ENCODE assay signal across 26 cellular contexts in the genomic region with DNA sequence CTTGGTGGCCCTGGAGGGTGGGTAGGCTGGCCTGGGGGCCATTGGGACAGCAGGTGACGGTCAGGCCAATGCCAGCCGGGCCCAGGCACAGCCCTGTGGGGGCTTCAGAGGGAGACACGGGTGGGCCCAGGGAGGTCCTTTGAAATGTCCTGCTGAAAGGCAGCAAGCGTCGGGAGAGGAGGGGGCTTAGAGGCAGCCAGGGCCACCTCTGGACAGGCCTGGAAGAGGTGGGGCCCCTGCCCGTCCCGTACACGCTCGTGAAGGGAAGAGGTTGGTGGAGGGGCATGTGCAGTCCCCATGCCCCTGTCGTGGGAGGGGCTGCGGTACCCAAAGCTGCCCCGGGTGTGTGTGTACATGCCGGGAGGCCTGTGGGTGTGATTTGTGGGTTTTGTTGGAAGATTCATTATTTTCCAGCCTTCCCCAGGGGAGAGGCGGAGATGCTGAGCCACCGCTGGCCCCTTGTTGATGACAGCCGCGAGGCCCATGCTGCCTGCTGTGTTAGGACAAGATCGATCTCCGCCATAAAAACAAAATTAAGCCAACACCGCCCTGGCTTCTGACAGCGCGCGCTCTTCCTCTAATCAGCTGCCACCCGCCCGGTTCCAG. TPM values are rescaled to one million over a fixed set of nuclear protein-coding genes. Genes with fewer than 3 reads are reported as not detected.
"Had no signal": no experiment of that assay in that cellular context is flagged by ENCODE, and none has a peak within 500 bp of the region (broad histone marks: within the 10 kb centered on the region; RNA-seq: fewer than 3 reads in every experiment).

No MANE protein-coding gene starts in this region.

- H3K4me3 Mint-ChIP-seq: activated CD8-positive, alpha-beta memory T cell treated with anti-CD3 and anti-CD28 coated beads, Interleukin-2, amount 10 ng/mL, durations not matched to agents 7 days and 5 days; activated naive CD4-positive, alpha-beta T cell treated with anti-CD3 and anti-CD28 coated beads, Interleukin-2, amount 50 U/mL, for 24 hours; activated T-cell treated with anti-CD3 and anti-CD28 coated beads, Interleukin-2, amount 50 U/mL, for 24 hours; activated T-helper 1 cell treated with anti-CD3 and anti-CD28 coated beads, Interleukin-12 subunit alpha, Interleukin-12 subunit beta, Interleukin-2, Interleukin-4 antibody, amounts not matched to agents 30 ng/mL and 10 ng/mL and 1 ng/mL, durations not matched to agents 14 hours and 24 hours and 36 hours; T-helper 1 cell treated with Interleukin-12 subunit alpha and Interleukin-12 subunit beta and Interleukin-4 antibody, amounts not matched to agents 30 μg/mL and 1 μg/mL, for 36 hours; WTC11 had no signal

- H3K36me3 Mint-ChIP-seq: activated CD8-positive, alpha-beta memory T cell treated with anti-CD3 and anti-CD28 coated beads, Interleukin-2, amount 10 ng/mL, durations not matched to agents 7 days and 5 days; activated naive CD4-positive, alpha-beta T cell treated with anti-CD3 and anti-CD28 coated beads, Interleukin-2, amount 50 U/mL, for 24 hours; WTC11 had no signal

- H3K9me3 Mint-ChIP-seq: activated naive CD4-positive, alpha-beta T cell treated with anti-CD3 and anti-CD28 coated beads, Interleukin-2, amount 50 U/mL, for 24 hours; activated T-cell treated with anti-CD3 and anti-CD28 coated beads, Interleukin-2, amount 50 U/mL, for 24 hours; activated T-helper 1 cell treated with anti-CD3 and anti-CD28 coated beads, Interleukin-12 subunit alpha, Interleukin-12 subunit beta, Interleukin-2, Interleukin-4 antibody, amounts not matched to agents 30 ng/mL and 10 ng/mL and 1 ng/mL, durations not matched to agents 14 hours and 24 hours and 36 hours; T-helper 1 cell treated with Interleukin-12 subunit alpha and Interleukin-12 subunit beta and Interleukin-4 antibody, amounts not matched to agents 30 μg/mL and 1 μg/mL, for 36 hours; WTC11 had no signal

- DNase-seq: activated CD4-positive, alpha-beta T cell treated with anti-CD3 and anti-CD28 coated beads for 48 hours; activated CD4-positive, alpha-beta T cell treated with anti-CD3 and anti-CD28 coated beads, Interleukin-2, amount 50 U/mL, for 4 hours; activated CD4-positive, CD25-positive, alpha-beta regulatory T cell treated with anti-CD3 and anti-CD28 coated beads, Interleukin-2, amount 50 U/mL, for 72 hours; activated CD8-positive, alpha-beta memory T cell treated with anti-CD3 and anti-CD28 coated beads, Interleukin-2, amount 10 ng/mL, durations not matched to agents 7 days and 5 days; activated effector memory CD4-positive, alpha-beta T cell treated with Interleukin-2 at 50 U/mL for 16 hours; activated naive CD4-positive, alpha-beta T cell; activated T-cell treated with anti-CD3 and anti-CD28 coated beads, Interleukin-2, amount 50 U/mL, for 24 hours; aorta; central memory CD4-positive, alpha-beta T cell; NCI-H1092; NCI-H1694 treated with DMSO at 0.1 percent for 48 hours; NCI-H2029 treated with DMSO at 0.1 percent for 48 hours; NCI-H446; NCI-H748 treated with DMSO at 0.1 percent for 48 hours; NK-92 treated with Interleukin-12 subunit alpha and Interleukin-12 subunit beta, amount 100 ng/mL, for 24 hours; OCI-M1; Peyer's patch; SHP77; SW 1271 had no signal

- H3K27ac Mint-ChIP-seq: activated CD8-positive, alpha-beta memory T cell treated with anti-CD3 and anti-CD28 coated beads, Interleukin-2, amount 10 ng/mL, durations not matched to agents 7 days and 5 days; activated naive CD4-positive, alpha-beta T cell treated with anti-CD3 and anti-CD28 coated beads, Interleukin-2, amount 50 U/mL, for 24 hours; activated T-cell treated with anti-CD3 and anti-CD28 coated beads, Interleukin-2, amount 50 U/mL, for 24 hours; activated T-helper 1 cell treated with anti-CD3 and anti-CD28 coated beads, Interleukin-12 subunit alpha, Interleukin-12 subunit beta, Interleukin-2, Interleukin-4 antibody, amounts not matched to agents 30 ng/mL and 10 ng/mL and 1 ng/mL, durations not matched to agents 14 hours and 24 hours and 36 hours; T-helper 1 cell treated with Interleukin-12 subunit alpha and Interleukin-12 subunit beta and Interleukin-4 antibody, amounts not matched to agents 30 μg/mL and 1 μg/mL, for 36 hours; WTC11 had no signal

- ATAC-seq: activated CD8-positive, alpha-beta memory T cell treated with anti-CD3 and anti-CD28 coated beads, Interleukin-2, amount 10 ng/mL, durations not matched to agents 7 days and 5 days; SK-N-SH treated with all-trans-retinoic acid at 6 μM for 48 hours; WTC11 had no signal

- H3K4me1 Mint-ChIP-seq: activated CD8-positive, alpha-beta memory T cell treated with anti-CD3 and anti-CD28 coated beads, Interleukin-2, amount 10 ng/mL, durations not matched to agents 7 days and 5 days; activated naive CD4-positive, alpha-beta T cell treated with anti-CD3 and anti-CD28 coated beads, Interleukin-2, amount 50 U/mL, for 24 hours; WTC11 had no signal

- H3K27me3 Mint-ChIP-seq: activated CD8-positive, alpha-beta memory T cell treated with anti-CD3 and anti-CD28 coated beads, Interleukin-2, amount 10 ng/mL, durations not matched to agents 7 days and 5 days; activated naive CD4-positive, alpha-beta T cell treated with anti-CD3 and anti-CD28 coated beads, Interleukin-2, amount 50 U/mL, for 24 hours had no signal

RNA-seq across cellular contexts. Expression of a gene that starts 3.4 kb away (rescaled TPM):
- polyA plus RNA-seq: aorta had no signal

RNA-seq across cellular contexts. Expression of a gene that starts 57.4 kb away (rescaled TPM):
- total RNA-seq: activated CD8-positive, alpha-beta memory T cell treated with anti-CD3 and anti-CD28 coated beads, Interleukin-2, amount 10 ng/mL, durations not matched to agents 7 days and 5 days; activated T-helper 1 cell treated with anti-CD3 and anti-CD28 coated beads, Interleukin-12 subunit alpha, Interleukin-12 subunit beta, Interleukin-2, Interleukin-4 antibody, amounts not matched to agents 30 ng/mL and 10 ng/mL and 1 ng/mL, durations not matched to agents 14 hours and 24 hours and 36 hours; MCF 10A; SJSA1; WTC11 had no signal
- polyA plus RNA-seq: aorta had no signal
